33 cellular contexts compared by ENCODE assay signal in genomic region chr13:80611310-80611709, GRCh38.
"Had no signal": no experiment of that assay in that cellular context is flagged by ENCODE, and none has a peak within 500 bp of the region (broad histone marks: within the 10 kb centered on the region; RNA-seq: fewer than 3 reads in every experiment).

No MANE protein-coding gene starts in this region.

- DNase-seq: Karpas-422, Kasumi-1, MG63, MM.1S, NCI-H1048, NCI-H1092, NCI-H1092 treated with DMSO at 0.1 percent for 48 hours, NCI-H1105, NCI-H1105 treated with DMSO at 0.1 percent for 48 hours, NCI-H1417, NCI-H1417 treated with DMSO at 0.1 percent for 48 hours, NCI-H1436, NCI-H1436 treated with DMSO at 0.1 percent for 48 hours, NCI-H146, NCI-H1694, NCI-H1694 treated with DMSO at 0.1 percent for 48 hours, NCI-H187, NCI-H187 treated with DMSO at 0.1 percent for 48 hours, NCI-H1930, NCI-H2029, NCI-H2029 treated with DMSO at 0.1 percent for 48 hours, NCI-H2081, NCI-H2081 treated with DMSO at 0.1 percent for 48 hours, NCI-H2107, NCI-H2171, NCI-H2171 treated with DMSO at 0.1 percent for 48 hours, NCI-H2227 treated with DMSO at 0.1 percent for 48 hours, NCI-H226, NCI-H345, NCI-H446, NCI-H446 treated with DMSO at 0.1 percent for 48 hours, NCI-H510A, NCI-H510A treated with DMSO at 0.1 percent for 48 hours had no signal

- H3K9me3 ChIP-seq: MG63 had no signal

- H3K27me3 ChIP-seq: MG63 had no signal

- H3K4me3 ChIP-seq: MG63 had no signal

- H3K36me3 ChIP-seq: MG63 had no signal
